22 cellular contexts compared by ENCODE assay signal in genomic region chr19:9580728-9581127, GRCh38. TPM values are rescaled to one million over a fixed set of nuclear protein-coding genes. Genes with fewer than 3 reads are reported as not detected.
A peak's percentile ranks its signal among the peaks of the same experiment; 100 is the strongest.
DNase-seq lines count a peak whose midpoint lies in the region; ATAC-seq and TF ChIP-seq lines count a peak whose summit lies in the region.
"Had no signal": no experiment of that assay in that cellular context is flagged by ENCODE, and none has a peak within 500 bp of the region (broad histone marks: within the 10 kb centered on the region; RNA-seq: fewer than 3 reads in every experiment).

No MANE protein-coding gene starts in this region.

- WGBS in endodermal cell (ENCODE audit: insufficient coverage in 1 of 2, insufficient read length in 1 of 2), 2 experiments = 82 to 97% methylated on average over 3 to 5 of the region's 5 CpGs

- peaks cover 13 to 42% of the 10 kb centered on the region in 2 donors for H3K9me3 Mint-ChIP-seq in activated naive CD4-positive, alpha-beta T cell treated with anti-CD3 and anti-CD28 coated beads, Interleukin-2, amount 50 U/mL, for 72 hours
- H3K9me3 Mint-ChIP-seq in endodermal cell = peaks cover 67% of the 10 kb centered on the region

- H3K4me1 Mint-ChIP-seq in endodermal cell = peaks cover 10% of the 10 kb centered on the region

- H3K4me3 Mint-ChIP-seq in endodermal cell = peak overlapping the region; percentile 96

- TF ChIP-seq CTCF in NB4 (IDR thresholded peaks at IDR 0.05; ENCODE audit: low read depth, low read length) (no peak), endodermal cell (conservative IDR thresholded peaks at IDR 0.05) (no peak)

- H3K36me3 Mint-ChIP-seq in activated naive CD4-positive, alpha-beta T cell treated with anti-CD3 and anti-CD28 coated beads, Interleukin-2, amount 50 U/mL, for 72 hours = peaks cover 66 to 74% of the 10 kb centered on the region in 2 donors
- H3K36me3 Mint-ChIP-seq in endodermal cell (ENCODE audit: low read depth) = peaks cover 67% of the 10 kb centered on the region

- peak overlapping the region; percentile 88 for H3K4me3 ChIP-seq in NB4 (ENCODE audit: low read depth, low read length)
- H3K4me3 ChIP-seq in endodermal cell (ENCODE audit: low read length) = peak overlapping the region; percentile 99
- H3K4me3 ChIP-seq: thoracic aorta had no signal

- TF ChIP-seq POLR2A in NB4 (IDR thresholded peaks at IDR 0.05; ENCODE audit: extremely low read depth, insufficient read length) = no peak

- H3K9me3 ChIP-seq in endodermal cell (ENCODE audit: control insufficient read depth, low read length) = peaks cover 59% of the 10 kb centered on the region

- no peaks in the 10 kb centered on the region for H3K27me3 Mint-ChIP-seq in endodermal cell (ENCODE audit: insufficient read depth)
- H3K27me3 Mint-ChIP-seq: CD4-positive, alpha-beta memory T cell had no signal

- H3K9ac ChIP-seq in endodermal cell (ENCODE audit: extremely low read depth, low read length, poor library complexity, severe bottlenecking) = no peak overlapping the region

- peak overlapping the region; percentile 41 to 86 for H3K27ac Mint-ChIP-seq in activated naive CD4-positive, alpha-beta T cell treated with anti-CD3 and anti-CD28 coated beads, Interleukin-2, amount 50 U/mL, for 72 hours
- H3K27ac Mint-ChIP-seq in endodermal cell = no peak overlapping the region
- H3K27ac Mint-ChIP-seq: activated T-helper 2 cell treated with anti-CD3 and anti-CD28 coated beads, Interferon-gamma antibody, Interleukin-2, Interleukin-4, amounts not matched to agents 10 μg/mL and 5 μg/mL and 100 μg/mL, durations not matched to agents 14 hours and 24 hours and 36 hours had no signal

- peaks cover 61% of the 10 kb centered on the region for H3K36me3 ChIP-seq in endodermal cell (ENCODE audit: control insufficient read depth, insufficient read depth, low read length)

- no peak overlapping the region for H3K27ac ChIP-seq in endodermal cell (ENCODE audit: low read depth, low read length)
- H3K27ac ChIP-seq: thoracic aorta had no signal

- DNase-seq in activated naive CD4-positive, alpha-beta T cell treated with anti-CD3 and anti-CD28 coated beads, Interleukin-2, amount 50 U/mL, for 72 hours (ENCODE audit: low spot score in 2 of 2) = no peak
- DNase-seq in activated naive CD4-positive, alpha-beta T cell treated with anti-CD3 and anti-CD28 coated beads, Interleukin-2, amount 50 U/mL, for 16 hours = no peak
- DNase-seq in NB4 (ENCODE audit: low read depth) (no peak), endodermal cell (no peak)
- no peak for DNase-seq in stimulated activated naive CD8-positive, alpha-beta T cell treated with anti-CD3 and anti-CD28 coated beads, Interleukin-15, Interleukin-2, amounts not matched to agents 100 U/mL and 50 U/mL, for 24 hours
- DNase-seq: activated CD4-positive, alpha-beta T cell treated with anti-CD3 and anti-CD28 coated beads, Interleukin-2, amount 50 U/mL, for 48 hours; aorta; CD4-positive, alpha-beta memory T cell; DMS79; glutamatergic neuron; Kasumi-1; NCI-H1417; NCI-H526 treated with DMSO at 0.1 percent for 48 hours; occipital lobe; retina; stimulated activated CD4-positive, alpha-beta T cell treated with anti-CD3 and anti-CD28 coated beads, Interleukin-12 subunit alpha, Interleukin-12 subunit beta, amount 100 ng/mL, for 4 hours had no signal

- H3K4me1 ChIP-seq in endodermal cell (ENCODE audit: control insufficient read depth, insufficient read depth, low read length) = no peaks in the 10 kb centered on the region

- H3K27me3 ChIP-seq in endodermal cell (ENCODE audit: control insufficient read depth, insufficient read depth, low read length, poor library complexity, severe bottlenecking) = no peaks in the 10 kb centered on the region

- ATAC-seq in activated naive CD4-positive, alpha-beta T cell treated with anti-CD3 and anti-CD28 coated beads, Interleukin-2, amount 50 U/mL, for 72 hours = peak; percentile 53 to 59
- peak; percentile 17 for ATAC-seq in stimulated activated naive CD8-positive, alpha-beta T cell treated with anti-CD3 and anti-CD28 coated beads, Interleukin-15, Interleukin-2, amounts not matched to agents 100 U/mL and 50 U/mL, for 24 hours
- ATAC-seq in GM18520 (IDR thresholded peaks at IDR 0.05; ENCODE audit: unreplicated experiment) = no peak
- no peak for ATAC-seq in GM19452 (IDR thresholded peaks at IDR 0.05; ENCODE audit: unreplicated experiment)
- ATAC-seq in HG02938 (IDR thresholded peaks at IDR 0.05; ENCODE audit: unreplicated experiment) = no peak
- ATAC-seq: Right ventricle myocardium inferior had no signal

RNA-seq across cellular contexts. Expression of gene ZNF121, which starts 3.6 kb away (rescaled TPM):
- 10 to 100 TPM; 68.6 to 87.1 TPM for total RNA-seq in activated naive CD4-positive, alpha-beta T cell treated with anti-CD3 and anti-CD28 coated beads, Interleukin-2, amount 50 U/mL, for 72 hours
- 100 to 1,000 TPM; 100 to 168 TPM for total RNA-seq in endodermal cell
- 46.3 TPM for polyA plus RNA-seq in endodermal cell (2013, experiment 1 of 2)
- 47.2 TPM for polyA plus RNA-seq in endodermal cell (2013, experiment 2 of 2)

RNA-seq across cellular contexts. Expression of gene ZNF561, which starts 40.3 kb away (rescaled TPM):
- 10 to 100 TPM; 28.6 to 49.1 TPM for total RNA-seq in activated naive CD4-positive, alpha-beta T cell treated with anti-CD3 and anti-CD28 coated beads, Interleukin-2, amount 50 U/mL, for 72 hours
- total RNA-seq in endodermal cell = 10 to 100 TPM; 51.0 to 57.2 TPM
- 47.1 TPM for polyA plus RNA-seq in endodermal cell (2013, experiment 1 of 2)
- polyA plus RNA-seq in endodermal cell (2013, experiment 2 of 2) = 40.5 TPM

RNA-seq across cellular contexts. Expression of gene ZNF426, which starts 42.3 kb away (rescaled TPM):
- total RNA-seq in activated naive CD4-positive, alpha-beta T cell treated with anti-CD3 and anti-CD28 coated beads, Interleukin-2, amount 50 U/mL, for 72 hours = 10 to 100 TPM; 10.9 to 11.7 TPM
- 10 to 100 TPM; 26.0 to 30.0 TPM for total RNA-seq in endodermal cell
- polyA plus RNA-seq in endodermal cell (2013, experiment 1 of 2) = 11.7 TPM
- 11.6 TPM for polyA plus RNA-seq in endodermal cell (2013, experiment 2 of 2)

Comparison
In these comparisons a context has a peak if more than half of its experiments do, and no peak if none do; other contexts are left out.
1. ATAC-seq: peak in activated naive CD4-positive, alpha-beta T cell treated with anti-CD3 and anti-CD28 coated beads, Interleukin-2, amount 50 U/mL, for 72 hours (2 of 2) and stimulated activated naive CD8-positive, alpha-beta T cell treated with anti-CD3 and anti-CD28 coated beads, Interleukin-15, Interleukin-2, amounts not matched to agents 100 U/mL and 50 U/mL, for 24 hours (single experiment); none in GM18520 (single experiment), GM19452 (single experiment) and HG02938 (single experiment).